Comparison of ENCODE assay signal across 10 cellular contexts in genomic region chr18:9741821-9742541, GRCh38. TPM values are rescaled to one million over a fixed set of nuclear protein-coding genes. Genes with fewer than 3 reads are reported as not detected.
DNase-seq lines count a peak whose midpoint lies in the region; ATAC-seq and TF ChIP-seq lines count a peak whose summit lies in the region.
"Had no signal": no experiment of that assay in that cellular context is flagged by ENCODE, and none has a peak within 500 bp of the region (broad histone marks: within the 10 kb centered on the region; RNA-seq: fewer than 3 reads in every experiment).

No MANE protein-coding gene starts in this region.

- intact Hi-C loops in heart left ventricle (cut with DNase I) = no loop called here

- peak overlapping the region; percentile 55 for H3K27ac Mint-ChIP-seq in progenitor cell of endocrine pancreas
- no peak overlapping the region for H3K27ac Mint-ChIP-seq in T-cell
- H3K27ac Mint-ChIP-seq: stimulated activated naive CD8-positive, alpha-beta T cell treated with anti-CD3 and anti-CD28 coated beads, Interleukin-15, amount 100 ng/mL, for 72 hours had no signal

- H3K36me3 ChIP-seq in heart left ventricle = no peaks in the 10 kb centered on the region

- DNase-seq in EH (ENCODE audit: low read depth) (peak; percentile 69), SW480 (ENCODE audit: low spot score) (peak; percentile 73), heart left ventricle (peak in 4 of 5 donors; percentile 28 to 75 (median 60)), progenitor cell of endocrine pancreas (ENCODE audit: low spot score, unreplicated experiment) (no peak), T-cell (no peak)
- DNase-seq in activated T-cell treated with anti-CD3 and anti-CD28 coated beads, Interleukin-2, amount 50 U/mL, for 48 hours = no peak
- DNase-seq: Kasumi-1; stimulated activated naive CD8-positive, alpha-beta T cell treated with anti-CD3 and anti-CD28 coated beads, Interleukin-15, amount 100 ng/mL, for 72 hours had no signal

- POLR2A ChIA-PET in T-cell (lab: Charles Lee) = interaction anchor here in 1 of 2 donors (0.6 kb wide), 1 partner anchor 13 kb away, joined by 3 read pairs; no protein-coding TSS in a partner anchor

- TF ChIP-seq POLR2A in heart left ventricle (IDR thresholded peaks at IDR 0.05) = no peak

- H3K9me3 ChIP-seq in heart left ventricle = no peaks in the 10 kb centered on the region

- peaks cover 0 to 51% (median 13%) of the 10 kb centered on the region in 12 donors for H3K4me1 ChIP-seq in heart left ventricle

- no peak overlapping the region for H3K4me3 Mint-ChIP-seq in progenitor cell of endocrine pancreas (ENCODE audit: low read depth)
- H3K4me3 Mint-ChIP-seq in T-cell = no peak overlapping the region
- H3K4me3 Mint-ChIP-seq: stimulated activated naive CD8-positive, alpha-beta T cell treated with anti-CD3 and anti-CD28 coated beads, Interleukin-15, amount 100 ng/mL, for 72 hours had no signal

- H3K27me3 Mint-ChIP-seq in progenitor cell of endocrine pancreas = peaks cover 8% of the 10 kb centered on the region
- H3K27me3 Mint-ChIP-seq in T-cell = peaks cover 14 to 43% of the 10 kb centered on the region in 2 donors

- peaks cover 21% of the 10 kb centered on the region for H3K4me1 Mint-ChIP-seq in progenitor cell of endocrine pancreas (ENCODE audit: low read depth)
- no peaks in the 10 kb centered on the region for H3K4me1 Mint-ChIP-seq in T-cell
- H3K4me1 Mint-ChIP-seq: stimulated activated naive CD8-positive, alpha-beta T cell treated with anti-CD3 and anti-CD28 coated beads, Interleukin-15, amount 100 ng/mL, for 72 hours had no signal

- no peaks in the 10 kb centered on the region for H3K27me3 ChIP-seq in heart left ventricle

- TF ChIP-seq CTCF in heart left ventricle (IDR thresholded peaks at IDR 0.05) (no peak), progenitor cell of endocrine pancreas (IDR thresholded peaks at IDR 0.05; ENCODE audit: unreplicated experiment) (no peak)

- peak in 3 of 4 donors; percentile 69 to 81 (median 77) for ATAC-seq in heart left ventricle
- ATAC-seq in HG02840 (IDR thresholded peaks at IDR 0.05; ENCODE audit: low FRiP score, unreplicated experiment) = no peak
- ATAC-seq in HG02610 (IDR thresholded peaks at IDR 0.05; ENCODE audit: unreplicated experiment) = no peak
- no peak for ATAC-seq in T-cell (replicated peaks in 1 of 4)
- ATAC-seq: stimulated activated naive CD8-positive, alpha-beta T cell treated with anti-CD3 and anti-CD28 coated beads, Interleukin-15, amount 100 ng/mL, for 72 hours had no signal

- peak overlapping the region in 6 of 12 donors; percentile 1 to 23 (median 12) for H3K4me3 ChIP-seq in heart left ventricle

- peak overlapping the region in 10 of 12 donors; percentile 21 to 79 (median 41) for H3K27ac ChIP-seq in heart left ventricle

- 51 to 63% (median 62%) methylated on average over 18 to 19 of the region's 19 CpGs for WGBS in heart left ventricle, 4 donors

- H3K9me3 Mint-ChIP-seq in progenitor cell of endocrine pancreas (ENCODE audit: low read depth) (no peaks in the 10 kb centered on the region), T-cell (no peaks in the 10 kb centered on the region)
- H3K9me3 Mint-ChIP-seq: stimulated activated naive CD8-positive, alpha-beta T cell treated with anti-CD3 and anti-CD28 coated beads, Interleukin-15, amount 100 ng/mL, for 72 hours had no signal

- CTCF ChIA-PET in T-cell (lab: Charles Lee) = no interaction called here

- H3K36me3 Mint-ChIP-seq in progenitor cell of endocrine pancreas (ENCODE audit: insufficient read depth) (no peaks in the 10 kb centered on the region), T-cell (no peaks in the 10 kb centered on the region)

RNA-seq across cellular contexts. Expression of gene RAB31, which starts 33.9 kb away (rescaled TPM):
- total RNA-seq in heart left ventricle (10 to 100 TPM in 8 of 9 donors, 1 to 10 TPM in 1; 8.6 to 67.7 (median 15.4) TPM), progenitor cell of endocrine pancreas (2.9 and 5.2 TPM in 2 replicates), T-cell (1 to 10 TPM in 4 of 5 donors, under 1 TPM in 1; 0.60 to 2.0 (median 1.5) TPM)
- 1 to 10 TPM; 3.2 to 9.4 TPM for polyA plus RNA-seq in heart left ventricle

Comparison
In these comparisons a context has a peak if more than half of its experiments do, and no peak if none do; other contexts are left out.
1. DNase-seq: peak in EH (single experiment), SW480 (single experiment) and heart left ventricle (4 of 5); none in progenitor cell of endocrine pancreas (single experiment), activated T-cell treated with anti-CD3 and anti-CD28 coated beads, Interleukin-2, amount 50 U/mL, for 48 hours (0 of 2) and T-cell (0 of 34).
2. ATAC-seq: peak in heart left ventricle (3 of 4); none in HG02840 (single experiment), HG02610 (single experiment) and T-cell (0 of 4).